Comparison of ENCODE assay signal across 1 cellular context in the genomic region with DNA sequence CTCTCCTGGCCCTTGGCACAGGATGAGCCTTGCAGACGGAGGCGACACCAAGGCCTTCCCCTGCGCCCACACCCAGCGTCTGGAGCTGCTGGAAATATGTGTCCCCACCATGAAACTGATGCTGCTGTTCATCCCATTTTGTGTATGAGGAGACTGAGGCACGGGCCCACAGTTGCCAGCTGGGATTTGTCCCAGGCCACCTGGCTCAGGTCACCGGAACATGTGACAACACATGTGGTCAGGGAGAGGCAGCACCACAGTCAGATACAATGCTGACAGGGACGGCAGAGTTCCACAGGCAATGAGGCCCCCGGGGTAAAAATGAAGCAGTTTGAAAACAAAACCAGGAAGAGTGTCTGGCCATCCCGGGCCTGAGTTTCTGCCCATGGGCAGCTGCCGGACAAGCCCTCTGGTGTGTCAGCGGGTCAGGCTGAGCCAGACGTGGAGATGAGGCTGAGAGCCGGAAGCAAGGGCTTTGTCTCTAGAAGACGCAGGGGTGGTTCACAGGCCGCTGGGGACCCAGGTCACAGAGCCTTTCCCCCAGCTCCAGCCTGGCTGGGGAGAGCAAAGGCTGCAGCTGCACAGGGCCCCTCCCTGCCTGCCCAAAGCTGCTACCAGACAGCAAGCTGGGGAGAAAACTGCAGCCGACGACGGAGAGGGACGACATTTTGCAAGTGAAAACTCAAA.
A peak's percentile ranks its signal among the peaks of the same experiment; 100 is the strongest.
TF ChIP-seq lines count a peak whose summit lies in the region.

No MANE protein-coding gene starts in this region.

TF ChIP-seq in H1, 55 proteins besides CTCF, POLR2A, EP300 and RAD21:
- TF ChIP-seq, protein P1, sequence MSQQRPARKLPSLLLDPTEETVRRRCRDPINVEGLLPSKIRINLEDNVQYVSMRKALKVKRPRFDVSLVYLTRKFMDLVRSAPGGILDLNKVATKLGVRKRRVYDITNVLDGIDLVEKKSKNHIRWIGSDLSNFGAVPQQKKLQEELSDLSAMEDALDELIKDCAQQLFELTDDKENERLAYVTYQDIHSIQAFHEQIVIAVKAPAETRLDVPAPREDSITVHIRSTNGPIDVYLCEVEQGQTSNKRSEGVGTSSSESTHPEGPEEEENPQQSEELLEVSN (IDR thresholded peaks at IDR 0.05): no peak
- TF ChIP-seq MAX (IDR thresholded peaks at IDR 0.05): 0 out of 2 replicates have a peak, but pooled peaks have one; percentile 13
